In the genomic region with DNA sequence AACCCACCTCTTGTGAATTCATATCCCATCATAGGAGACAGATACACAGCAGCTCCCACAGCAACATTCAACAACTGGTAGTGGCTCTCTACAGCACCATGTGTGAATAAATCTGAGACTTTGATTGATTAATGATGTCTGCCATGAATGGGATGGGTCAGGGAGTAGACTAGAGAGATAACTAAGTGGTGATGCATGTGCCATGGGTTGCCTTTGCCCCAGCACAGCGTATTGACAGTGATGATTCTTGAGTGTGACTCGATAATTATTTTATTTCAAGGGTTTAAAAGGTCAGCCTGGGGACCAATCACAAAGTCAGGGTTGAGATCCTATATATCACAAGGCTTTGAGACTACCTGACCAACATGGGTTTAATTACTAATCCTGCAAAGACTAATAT, we compare ENCODE assay signal across 20 cellular contexts.
A peak's percentile ranks its signal among the peaks of the same experiment; 100 is the strongest.
DNase-seq lines count a peak whose midpoint lies in the region; ATAC-seq and TF ChIP-seq lines count a peak whose summit lies in the region.
"Had no signal": no experiment of that assay in that cellular context is flagged by ENCODE, and none has a peak within 500 bp of the region (broad histone marks: within the 10 kb centered on the region; RNA-seq: fewer than 3 reads in every experiment).

No MANE protein-coding gene starts in this region.

- no TSS peak for BruUV-seq in MCF 10A (replicated peaks; lab: Mats Ljungman, UMichigan)

- ATAC-seq in left colon = peak; percentile 51
- ATAC-seq in HG03439 (IDR thresholded peaks at IDR 0.05; ENCODE audit: unreplicated experiment) = no peak
- no peak for ATAC-seq in activated CD8-positive, alpha-beta T cell treated with anti-CD3 and anti-CD28 coated beads for 36 hours
- ATAC-seq: CD8-positive, alpha-beta T cell; HCT116; HepG2 had no signal

- H3K9me3 ChIP-seq in adipocyte (ENCODE audit: control insufficient read depth, low read length) = no peaks in the 10 kb centered on the region
- H3K9me3 ChIP-seq: Caco-2, SJCRH30 had no signal

- TF ChIP-seq CTCF in epithelial cell of esophagus (IDR thresholded peaks at IDR 0.05; ENCODE audit: insufficient read depth, low read depth, low read length, missing control alignments) = no peak
- TF ChIP-seq CTCF in activated CD8-positive, alpha-beta T cell treated with anti-CD3 and anti-CD28 coated beads for 36 hours (IDR thresholded peaks at IDR 0.05) = no peak
- no peak for TF ChIP-seq CTCF in MCF 10A (IDR thresholded peaks at IDR 0.05; ENCODE audit: unreplicated experiment)

- H3K9ac ChIP-seq in adipocyte (ENCODE audit: low read length) = peak overlapping the region; percentile 2

- H3K4me3 ChIP-seq in adipocyte (ENCODE audit: low read length) (no peak overlapping the region), epithelial cell of esophagus (ENCODE audit: low read length) (no peak overlapping the region)
- H3K4me3 ChIP-seq: SJCRH30 had no signal

- no peaks in the 10 kb centered on the region for H3K9me3 Mint-ChIP-seq in activated CD8-positive, alpha-beta T cell treated with anti-CD3 and anti-CD28 coated beads for 36 hours
- no peaks in the 10 kb centered on the region for H3K9me3 Mint-ChIP-seq in MCF 10A (ENCODE audit: unreplicated experiment)
- H3K9me3 Mint-ChIP-seq: CD8-positive, alpha-beta T cell had no signal

- H3K27me3 Mint-ChIP-seq in activated CD8-positive, alpha-beta T cell treated with anti-CD3 and anti-CD28 coated beads for 36 hours = peaks cover 4% of the 10 kb centered on the region
- H3K27me3 Mint-ChIP-seq in MCF 10A (ENCODE audit: insufficient read depth, unreplicated experiment) = no peaks in the 10 kb centered on the region
- H3K27me3 Mint-ChIP-seq: B cell had no signal

- H3K36me3 ChIP-seq in adipocyte (ENCODE audit: control insufficient read depth, insufficient read depth, low read length, severe bottlenecking) = no peaks in the 10 kb centered on the region
- H3K36me3 ChIP-seq: SJCRH30 had no signal

- no peak overlapping the region for H3K4me3 Mint-ChIP-seq in activated CD8-positive, alpha-beta T cell treated with anti-CD3 and anti-CD28 coated beads for 36 hours
- H3K4me3 Mint-ChIP-seq in MCF 10A (ENCODE audit: unreplicated experiment) = no peak overlapping the region
- H3K4me3 Mint-ChIP-seq: B cell; CD8-positive, alpha-beta T cell had no signal

- peaks cover 46% of the 10 kb centered on the region for H3K4me1 ChIP-seq in adipocyte (ENCODE audit: control insufficient read depth, insufficient read depth, low read length)
- H3K4me1 ChIP-seq: Caco-2, SJCRH30 had no signal

- no peak overlapping the region for H3K27ac Mint-ChIP-seq in activated CD8-positive, alpha-beta T cell treated with anti-CD3 and anti-CD28 coated beads for 36 hours
- H3K27ac Mint-ChIP-seq in MCF 10A (ENCODE audit: low read depth, unreplicated experiment) = no peak overlapping the region
- H3K27ac Mint-ChIP-seq: B cell; CD8-positive, alpha-beta T cell had no signal

- POLR2A ChIA-PET in activated CD8-positive, alpha-beta T cell treated with anti-CD3 and anti-CD28 coated beads for 36 hours (lab: Charles Lee) = no interaction called here
- POLR2A ChIA-PET in MCF 10A (lab: Yijun Ruan, JAX) = interaction anchor here (0.8 to 1.3 kb wide), 2 partner anchors 11 to 47 kb away, joined by 3 to 4 read pairs; no protein-coding TSS in a partner anchor

- DNase-seq in adipocyte (ENCODE audit: low read depth) (no peak), epithelial cell of esophagus (ENCODE audit: low read depth) (peak; percentile 24), left colon (no peak), MCF 10A (ENCODE audit: unreplicated experiment) (no peak), AG08396 (ENCODE audit: low spot score) (no peak)
- no peak for DNase-seq in activated CD8-positive, alpha-beta T cell treated with anti-CD3 and anti-CD28 coated beads for 36 hours
- DNase-seq: Caco-2; CD8-positive, alpha-beta T cell; DMS79; EL; GF-D8; NCI-H1105; NCI-H1436 treated with DMSO at 0.1 percent for 48 hours; NCI-H187 treated with DMSO at 0.1 percent for 48 hours; NCI-H774 had no signal

- intact Hi-C loops in left colon (cut with DNase I, micrococcal nuclease) = loop anchor here in 1 of 2 donors (10.0 kb wide), 1 partner anchor 292 kb away; the partner anchor contains the start of gene PTPRG
- intact Hi-C loops in activated CD8-positive, alpha-beta T cell treated with anti-CD3 and anti-CD28 coated beads for 36 hours (cut with micrococcal nuclease) = no loop called here
- intact Hi-C loops in MCF 10A (cut with micrococcal nuclease) = loop anchor here (5.0 kb wide), 1 partner anchor 295 kb away; the partner anchor contains the start of gene PTPRG

- no peaks in the 10 kb centered on the region for H3K27me3 ChIP-seq in adipocyte (replicated peaks; ENCODE audit: control insufficient read depth, insufficient read depth, low read length)
- H3K27me3 ChIP-seq: SJCRH30 had no signal

- no peaks in the 10 kb centered on the region for H3K36me3 Mint-ChIP-seq in activated CD8-positive, alpha-beta T cell treated with anti-CD3 and anti-CD28 coated beads for 36 hours (ENCODE audit: low read depth)
- H3K36me3 Mint-ChIP-seq in MCF 10A (ENCODE audit: insufficient read depth, unreplicated experiment) = no peaks in the 10 kb centered on the region
- H3K36me3 Mint-ChIP-seq: CD8-positive, alpha-beta T cell had no signal

- CTCF ChIA-PET in activated CD8-positive, alpha-beta T cell treated with anti-CD3 and anti-CD28 coated beads for 36 hours (lab: Charles Lee) = no interaction called here
- CTCF ChIA-PET in MCF 10A (lab: Yijun Ruan, JAX) = interaction anchor here (0.6 to 8.2 kb wide), 19 partner anchors 9 to 1559 kb away, joined by 3 to 135 read pairs (median 5); no protein-coding TSS in a partner anchor

- no peaks in the 10 kb centered on the region for H3K4me1 Mint-ChIP-seq in activated CD8-positive, alpha-beta T cell treated with anti-CD3 and anti-CD28 coated beads for 36 hours (ENCODE audit: low read depth)
- H3K4me1 Mint-ChIP-seq in MCF 10A (ENCODE audit: insufficient read depth, unreplicated experiment) = peaks cover 25% of the 10 kb centered on the region
- H3K4me1 Mint-ChIP-seq: B cell had no signal
